ENCODE assay signal across 1 cellular context in the genomic region with DNA sequence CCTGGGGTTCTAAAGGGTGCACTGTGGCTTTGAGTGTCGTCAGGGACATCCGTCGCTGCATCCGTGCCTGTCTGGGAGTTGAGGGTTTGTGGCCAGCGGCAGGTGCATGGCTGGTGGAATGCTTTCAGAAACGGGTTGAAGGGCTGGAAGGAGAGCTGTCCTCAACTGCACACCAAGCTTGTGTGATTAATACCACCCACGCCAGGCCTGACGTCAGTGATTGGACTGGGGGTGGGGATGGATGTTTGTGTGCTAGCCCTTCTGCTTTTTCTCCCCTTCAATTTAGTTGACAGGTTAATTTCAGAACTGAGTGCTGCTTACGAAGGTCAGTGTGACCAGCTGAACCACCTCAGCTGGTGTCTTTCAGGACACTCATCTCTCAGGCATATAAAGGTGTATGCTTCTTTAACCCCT.
A peak's percentile ranks its signal among the peaks of the same experiment; 100 is the strongest.
TF ChIP-seq lines count a peak whose summit lies in the region.

No MANE protein-coding gene starts in this region.

TF ChIP-seq in GM12878, 131 proteins besides CTCF, POLR2A, EP300 and RAD21 (continues in another document):
- no peak for TF ChIP-seq EZH2 (IDR thresholded peaks at IDR 0.05; ENCODE audit: borderline replicate concordance, control insufficient read depth, low read depth, low read length)
- TF ChIP-seq, protein P1, sequence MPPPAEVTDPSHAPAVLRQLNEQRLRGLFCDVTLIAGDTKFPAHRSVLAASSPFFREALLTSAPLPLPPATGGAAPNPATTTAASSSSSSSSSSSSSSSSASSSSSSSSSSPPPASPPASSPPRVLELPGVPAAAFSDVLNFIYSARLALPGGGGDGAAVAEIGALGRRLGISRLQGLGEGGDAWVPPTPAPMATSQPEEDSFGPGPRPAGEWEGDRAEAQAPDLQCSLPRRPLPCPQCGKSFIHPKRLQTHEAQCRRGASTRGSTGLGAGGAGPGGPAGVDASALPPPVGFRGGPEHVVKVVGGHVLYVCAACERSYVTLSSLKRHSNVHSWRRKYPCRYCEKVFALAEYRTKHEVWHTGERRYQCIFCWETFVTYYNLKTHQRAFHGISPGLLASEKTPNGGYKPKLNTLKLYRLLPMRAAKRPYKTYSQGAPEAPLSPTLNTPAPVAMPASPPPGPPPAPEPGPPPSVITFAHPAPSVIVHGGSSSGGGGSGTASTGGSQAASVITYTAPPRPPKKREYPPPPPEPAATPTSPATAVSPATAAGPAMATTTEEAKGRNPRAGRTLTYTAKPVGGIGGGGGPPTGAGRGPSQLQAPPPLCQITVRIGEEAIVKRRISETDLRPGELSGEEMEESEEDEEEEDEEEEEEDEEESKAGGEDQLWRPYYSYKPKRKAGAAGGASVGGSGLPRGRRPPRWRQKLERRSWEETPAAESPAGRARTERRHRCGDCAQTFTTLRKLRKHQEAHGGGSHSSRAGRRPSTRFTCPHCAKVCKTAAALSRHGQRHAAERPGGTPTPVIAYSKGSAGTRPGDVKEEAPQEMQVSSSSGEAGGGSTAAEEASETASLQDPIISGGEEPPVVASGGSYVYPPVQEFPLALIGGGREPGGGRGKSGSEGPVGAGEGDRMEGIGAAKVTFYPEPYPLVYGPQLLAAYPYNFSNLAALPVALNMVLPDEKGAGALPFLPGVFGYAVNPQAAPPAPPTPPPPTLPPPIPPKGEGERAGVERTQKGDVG (CRISPR knock-in tag; IDR thresholded peaks at IDR 0.05): no peak
- peak; percentile 67; the same call in 1 of the 2 replicates for TF ChIP-seq ZBED1 (IDR thresholded peaks at IDR 0.05; ENCODE audit: borderline replicate concordance)
- TF ChIP-seq, protein P2, sequence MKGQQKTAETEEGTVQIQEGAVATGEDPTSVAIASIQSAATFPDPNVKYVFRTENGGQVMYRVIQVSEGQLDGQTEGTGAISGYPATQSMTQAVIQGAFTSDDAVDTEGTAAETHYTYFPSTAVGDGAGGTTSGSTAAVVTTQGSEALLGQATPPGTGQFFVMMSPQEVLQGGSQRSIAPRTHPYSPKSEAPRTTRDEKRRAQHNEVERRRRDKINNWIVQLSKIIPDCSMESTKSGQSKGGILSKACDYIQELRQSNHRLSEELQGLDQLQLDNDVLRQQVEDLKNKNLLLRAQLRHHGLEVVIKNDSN (IDR thresholded peaks at IDR 0.05; ENCODE audit: borderline replicate concordance, extremely low read length, insufficient read depth, low read depth, low read length): no peak
- TF ChIP-seq, protein P3, sequence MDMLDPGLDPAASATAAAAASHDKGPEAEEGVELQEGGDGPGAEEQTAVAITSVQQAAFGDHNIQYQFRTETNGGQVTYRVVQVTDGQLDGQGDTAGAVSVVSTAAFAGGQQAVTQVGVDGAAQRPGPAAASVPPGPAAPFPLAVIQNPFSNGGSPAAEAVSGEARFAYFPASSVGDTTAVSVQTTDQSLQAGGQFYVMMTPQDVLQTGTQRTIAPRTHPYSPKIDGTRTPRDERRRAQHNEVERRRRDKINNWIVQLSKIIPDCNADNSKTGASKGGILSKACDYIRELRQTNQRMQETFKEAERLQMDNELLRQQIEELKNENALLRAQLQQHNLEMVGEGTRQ (IDR thresholded peaks at IDR 0.05; ENCODE audit: borderline replicate concordance, low read depth, low read length): no peak
- TF ChIP-seq CREM (IDR thresholded peaks at IDR 0.05; ENCODE audit: low read depth): peak; percentile 93
- TF ChIP-seq, protein P4, sequence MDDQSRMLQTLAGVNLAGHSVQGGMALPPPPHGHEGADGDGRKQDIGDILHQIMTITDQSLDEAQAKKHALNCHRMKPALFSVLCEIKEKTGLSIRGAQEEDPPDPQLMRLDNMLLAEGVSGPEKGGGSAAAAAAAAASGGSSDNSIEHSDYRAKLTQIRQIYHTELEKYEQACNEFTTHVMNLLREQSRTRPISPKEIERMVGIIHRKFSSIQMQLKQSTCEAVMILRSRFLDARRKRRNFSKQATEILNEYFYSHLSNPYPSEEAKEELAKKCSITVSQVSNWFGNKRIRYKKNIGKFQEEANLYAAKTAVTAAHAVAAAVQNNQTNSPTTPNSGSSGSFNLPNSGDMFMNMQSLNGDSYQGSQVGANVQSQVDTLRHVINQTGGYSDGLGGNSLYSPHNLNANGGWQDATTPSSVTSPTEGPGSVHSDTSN (IDR thresholded peaks at IDR 0.05; ENCODE audit: insufficient replicate concordance, low read depth, low read length): peak; percentile 16
- TF ChIP-seq, protein P5, sequence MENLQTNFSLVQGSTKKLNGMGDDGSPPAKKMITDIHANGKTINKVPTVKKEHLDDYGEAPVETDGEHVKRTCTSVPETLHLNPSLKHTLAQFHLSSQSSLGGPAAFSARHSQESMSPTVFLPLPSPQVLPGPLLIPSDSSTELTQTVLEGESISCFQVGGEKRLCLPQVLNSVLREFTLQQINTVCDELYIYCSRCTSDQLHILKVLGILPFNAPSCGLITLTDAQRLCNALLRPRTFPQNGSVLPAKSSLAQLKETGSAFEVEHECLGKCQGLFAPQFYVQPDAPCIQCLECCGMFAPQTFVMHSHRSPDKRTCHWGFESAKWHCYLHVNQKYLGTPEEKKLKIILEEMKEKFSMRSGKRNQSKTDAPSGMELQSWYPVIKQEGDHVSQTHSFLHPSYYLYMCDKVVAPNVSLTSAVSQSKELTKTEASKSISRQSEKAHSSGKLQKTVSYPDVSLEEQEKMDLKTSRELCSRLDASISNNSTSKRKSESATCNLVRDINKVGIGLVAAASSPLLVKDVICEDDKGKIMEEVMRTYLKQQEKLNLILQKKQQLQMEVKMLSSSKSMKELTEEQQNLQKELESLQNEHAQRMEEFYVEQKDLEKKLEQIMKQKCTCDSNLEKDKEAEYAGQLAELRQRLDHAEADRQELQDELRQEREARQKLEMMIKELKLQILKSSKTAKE (IDR thresholded peaks at IDR 0.05; ENCODE audit: low read depth, poor library complexity, severe bottlenecking): no peak
- TF ChIP-seq, protein P6, sequence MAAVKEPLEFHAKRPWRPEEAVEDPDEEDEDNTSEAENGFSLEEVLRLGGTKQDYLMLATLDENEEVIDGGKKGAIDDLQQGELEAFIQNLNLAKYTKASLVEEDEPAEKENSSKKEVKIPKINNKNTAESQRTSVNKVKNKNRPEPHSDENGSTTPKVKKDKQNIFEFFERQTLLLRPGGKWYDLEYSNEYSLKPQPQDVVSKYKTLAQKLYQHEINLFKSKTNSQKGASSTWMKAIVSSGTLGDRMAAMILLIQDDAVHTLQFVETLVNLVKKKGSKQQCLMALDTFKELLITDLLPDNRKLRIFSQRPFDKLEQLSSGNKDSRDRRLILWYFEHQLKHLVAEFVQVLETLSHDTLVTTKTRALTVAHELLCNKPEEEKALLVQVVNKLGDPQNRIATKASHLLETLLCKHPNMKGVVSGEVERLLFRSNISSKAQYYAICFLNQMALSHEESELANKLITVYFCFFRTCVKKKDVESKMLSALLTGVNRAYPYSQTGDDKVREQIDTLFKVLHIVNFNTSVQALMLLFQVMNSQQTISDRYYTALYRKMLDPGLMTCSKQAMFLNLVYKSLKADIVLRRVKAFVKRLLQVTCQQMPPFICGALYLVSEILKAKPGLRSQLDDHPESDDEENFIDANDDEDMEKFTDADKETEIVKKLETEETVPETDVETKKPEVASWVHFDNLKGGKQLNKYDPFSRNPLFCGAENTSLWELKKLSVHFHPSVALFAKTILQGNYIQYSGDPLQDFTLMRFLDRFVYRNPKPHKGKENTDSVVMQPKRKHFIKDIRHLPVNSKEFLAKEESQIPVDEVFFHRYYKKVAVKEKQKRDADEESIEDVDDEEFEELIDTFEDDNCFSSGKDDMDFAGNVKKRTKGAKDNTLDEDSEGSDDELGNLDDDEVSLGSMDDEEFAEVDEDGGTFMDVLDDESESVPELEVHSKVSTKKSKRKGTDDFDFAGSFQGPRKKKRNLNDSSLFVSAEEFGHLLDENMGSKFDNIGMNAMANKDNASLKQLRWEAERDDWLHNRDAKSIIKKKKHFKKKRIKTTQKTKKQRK (IDR thresholded peaks at IDR 0.05; ENCODE audit: low read depth, low read length): no peak
- TF ChIP-seq, protein P7, sequence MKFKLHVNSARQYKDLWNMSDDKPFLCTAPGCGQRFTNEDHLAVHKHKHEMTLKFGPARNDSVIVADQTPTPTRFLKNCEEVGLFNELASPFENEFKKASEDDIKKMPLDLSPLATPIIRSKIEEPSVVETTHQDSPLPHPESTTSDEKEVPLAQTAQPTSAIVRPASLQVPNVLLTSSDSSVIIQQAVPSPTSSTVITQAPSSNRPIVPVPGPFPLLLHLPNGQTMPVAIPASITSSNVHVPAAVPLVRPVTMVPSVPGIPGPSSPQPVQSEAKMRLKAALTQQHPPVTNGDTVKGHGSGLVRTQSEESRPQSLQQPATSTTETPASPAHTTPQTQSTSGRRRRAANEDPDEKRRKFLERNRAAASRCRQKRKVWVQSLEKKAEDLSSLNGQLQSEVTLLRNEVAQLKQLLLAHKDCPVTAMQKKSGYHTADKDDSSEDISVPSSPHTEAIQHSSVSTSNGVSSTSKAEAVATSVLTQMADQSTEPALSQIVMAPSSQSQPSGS (IDR thresholded peaks at IDR 0.05; ENCODE audit: low read length): peak; percentile 58; the same call in 1 of the 2 replicates
- TF ChIP-seq EGR1 (IDR thresholded peaks at IDR 0.05; ENCODE audit: borderline replicate concordance in 1 of 2, low read depth in 2 of 2, low read length in 2 of 2): peak; percentile 21 to 96
- TF ChIP-seq GATAD2B (conservative IDR thresholded peaks at IDR 0.05; ENCODE audit: low read depth): no peak
- TF ChIP-seq BMI1 (IDR thresholded peaks at IDR 0.05; ENCODE audit: borderline replicate concordance): no peak
- TF ChIP-seq RCOR1 (conservative IDR thresholded peaks at IDR 0.05; ENCODE audit: low read depth, low read length): no peak
- TF ChIP-seq FOS (IDR thresholded peaks at IDR 0.05; ENCODE audit: borderline replicate concordance, extremely low read depth, insufficient read length): no peak
- TF ChIP-seq ESRRA (IDR thresholded peaks at IDR 0.05; ENCODE audit: low read length): no peak
- no peak for TF ChIP-seq JUNB (IDR thresholded peaks at IDR 0.05)
- TF ChIP-seq RAD51 (IDR thresholded peaks at IDR 0.05): no peak
- TF ChIP-seq, protein P8, sequence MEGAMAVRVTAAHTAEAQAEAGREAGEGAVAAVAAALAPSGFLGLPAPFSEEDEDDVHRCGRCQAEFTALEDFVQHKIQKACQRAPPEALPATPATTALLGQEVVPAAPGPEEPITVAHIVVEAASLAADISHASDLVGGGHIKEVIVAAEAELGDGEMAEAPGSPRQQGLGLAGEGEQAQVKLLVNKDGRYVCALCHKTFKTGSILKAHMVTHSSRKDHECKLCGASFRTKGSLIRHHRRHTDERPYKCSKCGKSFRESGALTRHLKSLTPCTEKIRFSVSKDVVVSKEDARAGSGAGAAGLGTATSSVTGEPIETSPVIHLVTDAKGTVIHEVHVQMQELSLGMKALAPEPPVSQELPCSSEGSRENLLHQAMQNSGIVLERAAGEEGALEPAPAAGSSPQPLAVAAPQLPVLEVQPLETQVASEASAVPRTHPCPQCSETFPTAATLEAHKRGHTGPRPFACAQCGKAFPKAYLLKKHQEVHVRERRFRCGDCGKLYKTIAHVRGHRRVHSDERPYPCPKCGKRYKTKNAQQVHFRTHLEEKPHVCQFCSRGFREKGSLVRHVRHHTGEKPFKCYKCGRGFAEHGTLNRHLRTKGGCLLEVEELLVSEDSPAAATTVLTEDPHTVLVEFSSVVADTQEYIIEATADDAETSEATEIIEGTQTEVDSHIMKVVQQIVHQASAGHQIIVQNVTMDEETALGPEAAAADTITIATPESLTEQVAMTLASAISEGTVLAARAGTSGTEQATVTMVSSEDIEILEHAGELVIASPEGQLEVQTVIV (IDR thresholded peaks at IDR 0.05; ENCODE audit: borderline replicate concordance, partially characterized antibody): no peak
- TF ChIP-seq TCF12 (IDR thresholded peaks at IDR 0.05; ENCODE audit: low read depth, low read length): peak; percentile 79; the same call in 1 of the 2 replicates
- no peak for TF ChIP-seq JUND (IDR thresholded peaks at IDR 0.05; ENCODE audit: low read depth, low read length)
- no peak for TF ChIP-seq SREBF2 (IDR thresholded peaks at IDR 0.05; ENCODE audit: low read length)
- TF ChIP-seq PAX8 (IDR thresholded peaks at IDR 0.05): no peak
- 0 out of 2 replicates have a peak, but pooled peaks have one; percentile 14 for TF ChIP-seq ZNF384 (IDR thresholded peaks at IDR 0.05; ENCODE audit: borderline replicate concordance, low read depth, low read length)
- TF ChIP-seq BCL11A (IDR thresholded peaks at IDR 0.05; ENCODE audit: low read depth, low read length): peak; percentile 72; the same call in 1 of the 2 replicates
- TF ChIP-seq IRF4 (IDR thresholded peaks at IDR 0.05; ENCODE audit: low read depth, low read length): peak; percentile 37; the same call in 1 of the 2 replicates
- TF ChIP-seq CHD2 (IDR thresholded peaks at IDR 0.05; ENCODE audit: borderline replicate concordance, low read depth, low read length): peak; percentile 72; the same call in 1 of the 2 replicates
- no peak for TF ChIP-seq RB1 (IDR thresholded peaks at IDR 0.05; ENCODE audit: borderline replicate concordance)
- TF ChIP-seq HCFC1 (IDR thresholded peaks at IDR 0.05; ENCODE audit: low read length): no peak
- no peak for TF ChIP-seq BRCA1 (IDR thresholded peaks at IDR 0.05; ENCODE audit: low read depth, low read length)
- TF ChIP-seq ATF7 (IDR thresholded peaks at IDR 0.05; ENCODE audit: low read depth): peak; percentile 68
- TF ChIP-seq NR2C1 (IDR thresholded peaks at IDR 0.05): no peak
- no peak for TF ChIP-seq ZNF217 (IDR thresholded peaks at IDR 0.05)
- no peak for TF ChIP-seq TARDBP (IDR thresholded peaks at IDR 0.05; ENCODE audit: borderline replicate concordance)
- 0 out of 4 replicates have a peak, but pooled peaks of 1 of the 2 experiments have one; percentile 14 for TF ChIP-seq ETV6 (conservative IDR thresholded peaks at IDR 0.05 in 1 of 2, IDR thresholded peaks at IDR 0.05 in 1 of 2; ENCODE audit: borderline replicate concordance in 1 of 2, low read depth in 1 of 2)
- peak; percentile 60 for TF ChIP-seq IKZF1 (conservative IDR thresholded peaks at IDR 0.05)
- TF ChIP-seq, protein P9, sequence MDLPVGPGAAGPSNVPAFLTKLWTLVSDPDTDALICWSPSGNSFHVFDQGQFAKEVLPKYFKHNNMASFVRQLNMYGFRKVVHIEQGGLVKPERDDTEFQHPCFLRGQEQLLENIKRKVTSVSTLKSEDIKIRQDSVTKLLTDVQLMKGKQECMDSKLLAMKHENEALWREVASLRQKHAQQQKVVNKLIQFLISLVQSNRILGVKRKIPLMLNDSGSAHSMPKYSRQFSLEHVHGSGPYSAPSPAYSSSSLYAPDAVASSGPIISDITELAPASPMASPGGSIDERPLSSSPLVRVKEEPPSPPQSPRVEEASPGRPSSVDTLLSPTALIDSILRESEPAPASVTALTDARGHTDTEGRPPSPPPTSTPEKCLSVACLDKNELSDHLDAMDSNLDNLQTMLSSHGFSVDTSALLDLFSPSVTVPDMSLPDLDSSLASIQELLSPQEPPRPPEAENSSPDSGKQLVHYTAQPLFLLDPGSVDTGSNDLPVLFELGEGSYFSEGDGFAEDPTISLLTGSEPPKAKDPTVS (IDR thresholded peaks at IDR 0.05; ENCODE audit: low read depth, low read length): no peak
- TF ChIP-seq, protein P10, sequence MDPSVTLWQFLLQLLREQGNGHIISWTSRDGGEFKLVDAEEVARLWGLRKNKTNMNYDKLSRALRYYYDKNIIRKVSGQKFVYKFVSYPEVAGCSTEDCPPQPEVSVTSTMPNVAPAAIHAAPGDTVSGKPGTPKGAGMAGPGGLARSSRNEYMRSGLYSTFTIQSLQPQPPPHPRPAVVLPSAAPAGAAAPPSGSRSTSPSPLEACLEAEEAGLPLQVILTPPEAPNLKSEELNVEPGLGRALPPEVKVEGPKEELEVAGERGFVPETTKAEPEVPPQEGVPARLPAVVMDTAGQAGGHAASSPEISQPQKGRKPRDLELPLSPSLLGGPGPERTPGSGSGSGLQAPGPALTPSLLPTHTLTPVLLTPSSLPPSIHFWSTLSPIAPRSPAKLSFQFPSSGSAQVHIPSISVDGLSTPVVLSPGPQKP (IDR thresholded peaks at IDR 0.05; ENCODE audit: low read depth, low read length): no peak
- TF ChIP-seq MTA3 (IDR thresholded peaks at IDR 0.05; ENCODE audit: borderline replicate concordance, low read length): no peak
- TF ChIP-seq TCF7 (IDR thresholded peaks at IDR 0.05; ENCODE audit: borderline replicate concordance): no peak
- TF ChIP-seq NFYA (IDR thresholded peaks at IDR 0.05; ENCODE audit: borderline replicate concordance, low read depth, low read length): no peak
- TF ChIP-seq LARP7 (IDR thresholded peaks at IDR 0.05): no peak
